8 cellular contexts compared by ENCODE assay signal in the genomic region with DNA sequence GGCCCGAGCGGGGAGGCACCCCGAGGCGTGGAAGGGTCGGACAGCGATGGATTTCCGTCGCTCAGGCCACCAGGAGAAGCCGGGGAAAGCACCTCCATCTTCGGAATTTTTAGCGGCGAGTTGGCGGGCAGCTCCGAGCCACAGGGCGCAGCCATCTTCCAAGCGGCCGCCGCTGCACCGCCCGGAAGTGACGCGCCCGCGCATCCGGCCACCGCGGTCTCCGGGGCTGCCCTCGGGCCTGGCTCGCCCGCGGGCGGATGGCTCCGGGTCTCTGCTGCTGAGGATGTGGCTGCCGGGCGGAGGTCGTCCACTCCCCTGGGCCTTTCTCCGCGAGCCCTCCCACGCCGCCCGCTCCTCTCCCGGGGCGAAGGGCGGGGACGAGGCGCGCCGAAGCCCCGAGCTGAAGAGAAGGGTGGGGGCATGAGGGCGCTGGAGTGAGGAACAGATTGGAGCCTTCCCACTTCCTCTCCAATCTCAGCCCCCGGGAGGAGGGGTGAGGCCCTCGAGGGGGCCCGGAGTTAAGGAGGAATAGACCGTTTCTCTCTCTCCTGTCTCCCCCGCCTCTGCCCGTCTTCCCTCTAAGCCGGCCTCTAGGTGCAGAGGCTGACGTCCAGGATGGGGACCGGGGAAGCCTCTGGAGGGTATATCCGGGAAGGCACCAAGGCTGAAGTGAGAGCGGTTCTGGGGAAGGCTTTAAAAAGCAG. TPM values are rescaled to one million over a fixed set of nuclear protein-coding genes. Genes with fewer than 3 reads are reported as not detected.
DNase-seq lines count a peak whose midpoint lies in the region; ATAC-seq, FAIRE-seq and TF ChIP-seq lines count a peak whose summit lies in the region.

A gene (minus strand): TSS at position 181 of the 704 bp plus-strand sequence. CDS start 26 bp downstream, at position 155.

- DNase-seq in DMS114 treated with DMSO at 0.1 percent for 48 hours (lab: John Stamatoyannopoulos, UW; ENCODE audit: unreplicated experiment) (peak; percentile 31), RCC 7860 (ENCODE audit: low spot score) (peak; percentile 37), fibroblast of peridontal ligament (ENCODE audit: extremely low read depth) (peak; percentile 76), natural killer cell (peak; percentile 87)
- DNase-seq in activated T-helper 2 cell treated with anti-CD3 and anti-CD28 coated beads, Interferon-gamma antibody, Interleukin-2, Interleukin-4, amounts not matched to agents 10 μg/mL and 5 μg/mL and 100 μg/mL, durations not matched to agents 14 hours and 24 hours and 36 hours (ENCODE audit: low spot score), result peak; percentile 76
- DNase-seq in stimulated activated naive CD4-positive, alpha-beta T cell treated with Interleukin-2 at 50 U/mL for 16 hours (lab: John Stamatoyannopoulos, UW), result peak; percentile 73

- H3K36me3 ChIP-seq in HUES64 (ENCODE audit: insufficient read depth, low read length), result no peaks in the 10 kb centered on the region

- no peaks in the 10 kb centered on the region for H3K9me3 ChIP-seq in HUES64 (ENCODE audit: insufficient read depth, low read depth, low read length)

- peak within 1 kb of the TSS; percentile 68 for H3K4me3 ChIP-seq in HUES64 (ENCODE audit: low read length)

- peaks cover 11% of the 10 kb centered on the region for H3K27me3 Mint-ChIP-seq in activated T-helper 2 cell treated with anti-CD3 and anti-CD28 coated beads, Interferon-gamma antibody, Interleukin-2, Interleukin-4, amounts not matched to agents 10 μg/mL and 5 μg/mL and 100 μg/mL, durations not matched to agents 14 hours and 24 hours and 36 hours (ENCODE audit: low read depth)
- no peaks in the 10 kb centered on the region for H3K27me3 Mint-ChIP-seq in natural killer cell (ENCODE audit: low read depth in 2 of 2)

- no peaks in the 10 kb centered on the region for H3K9me3 Mint-ChIP-seq in activated T-helper 2 cell treated with anti-CD3 and anti-CD28 coated beads, Interferon-gamma antibody, Interleukin-2, Interleukin-4, amounts not matched to agents 10 μg/mL and 5 μg/mL and 100 μg/mL, durations not matched to agents 14 hours and 24 hours and 36 hours
- H3K9me3 Mint-ChIP-seq in natural killer cell, result no peaks in the 10 kb centered on the region

- peak; percentile 84 for ATAC-seq in GM21447 (IDR thresholded peaks at IDR 0.05; ENCODE audit: unreplicated experiment)
- ATAC-seq in natural killer cell, result peak; percentile 85 to 95 (median 92)

- FAIRE-seq in RCC 7860 (lab: Jason Lieb, UNC), result no peak

- H3K4me1 ChIP-seq in HUES64 (ENCODE audit: insufficient read depth, low read length), result peaks cover 25% of the 10 kb centered on the region

- H3K27me3 ChIP-seq in HUES64 (ENCODE audit: insufficient read depth, low read length), result no peaks in the 10 kb centered on the region

- H3K36me3 Mint-ChIP-seq in activated T-helper 2 cell treated with anti-CD3 and anti-CD28 coated beads, Interferon-gamma antibody, Interleukin-2, Interleukin-4, amounts not matched to agents 10 μg/mL and 5 μg/mL and 100 μg/mL, durations not matched to agents 14 hours and 24 hours and 36 hours (ENCODE audit: low read depth), result peaks cover 8% of the 10 kb centered on the region
- H3K36me3 Mint-ChIP-seq in natural killer cell, result no peaks in the 10 kb centered on the region

- intact Hi-C loops in activated T-helper 2 cell treated with anti-CD3 and anti-CD28 coated beads, Interferon-gamma antibody, Interleukin-2, Interleukin-4, amounts not matched to agents 10 μg/mL and 5 μg/mL and 100 μg/mL, durations not matched to agents 14 hours and 24 hours and 36 hours (cut with micrococcal nuclease), result loop anchor here (1.0 to 5.0 kb wide), 5 partner anchors 37 to 178 kb away; a partner anchor contains a TSS
- intact Hi-C loops in natural killer cell (cut with micrococcal nuclease), result no loop called here

- H3K4me3 Mint-ChIP-seq in activated T-helper 2 cell treated with anti-CD3 and anti-CD28 coated beads, Interferon-gamma antibody, Interleukin-2, Interleukin-4, amounts not matched to agents 10 μg/mL and 5 μg/mL and 100 μg/mL, durations not matched to agents 14 hours and 24 hours and 36 hours (ENCODE audit: low read depth), result peak within 1 kb of the TSS; percentile 92
- peak within 1 kb of the TSS; percentile 93 for H3K4me3 Mint-ChIP-seq in natural killer cell

- peak within 1 kb of the TSS; percentile 93 for H3K9ac ChIP-seq in HUES64 (ENCODE audit: low read depth, low read length)

- H3K4me1 Mint-ChIP-seq in activated T-helper 2 cell treated with anti-CD3 and anti-CD28 coated beads, Interferon-gamma antibody, Interleukin-2, Interleukin-4, amounts not matched to agents 10 μg/mL and 5 μg/mL and 100 μg/mL, durations not matched to agents 14 hours and 24 hours and 36 hours (ENCODE audit: low read depth), result peaks cover 27% of the 10 kb centered on the region
- peaks cover 16 to 23% of the 10 kb centered on the region in 2 donors for H3K4me1 Mint-ChIP-seq in natural killer cell

- no peak for TF ChIP-seq CTCF in natural killer cell (IDR thresholded peaks at IDR 0.05)

- H3K27ac ChIP-seq in HUES64 (ENCODE audit: low read depth, low read length), result peak within 1 kb of the TSS; percentile 94

- H3K27ac Mint-ChIP-seq in activated T-helper 2 cell treated with anti-CD3 and anti-CD28 coated beads, Interferon-gamma antibody, Interleukin-2, Interleukin-4, amounts not matched to agents 10 μg/mL and 5 μg/mL and 100 μg/mL, durations not matched to agents 14 hours and 24 hours and 36 hours, result peak within 1 kb of the TSS; percentile 80
- peak within 1 kb of the TSS; percentile 88 to 97 for H3K27ac Mint-ChIP-seq in natural killer cell

- WGBS in HUES64, result under 1% methylated on average over 54 of the region's 62 CpGs

RNA-seq across cellular contexts. Expression of the gene that starts here (rescaled TPM):
- polyA plus RNA-seq in HUES64 (2013, experiment 1 of 2), result 11.9 TPM
- polyA plus RNA-seq in HUES64 (2013, experiment 2 of 2), result 8.8 TPM
- 10.5 and 10.8 TPM in 2 replicates for total RNA-seq in activated T-helper 2 cell treated with anti-CD3 and anti-CD28 coated beads, Interferon-gamma antibody, Interleukin-2, Interleukin-4, amounts not matched to agents 10 μg/mL and 5 μg/mL and 100 μg/mL, durations not matched to agents 14 hours and 24 hours and 36 hours
- 10 to 100 TPM; 10.1 to 14.1 (median 13.3) TPM for total RNA-seq in natural killer cell

Comparison
In these comparisons a context has a peak if more than half of its experiments do, and no peak if none do; other contexts are left out.
1. Peak in every context shown above with its lines: DNase-seq, ATAC-seq, H3K4me3 ChIP-seq and H3K27ac ChIP-seq.
2. DNase-seq: peak in every context shown above with its lines; median percentile 87 in natural killer cell; 76 in activated T-helper 2 cell treated with anti-CD3 and anti-CD28 coated beads, Interferon-gamma antibody, Interleukin-2, Interleukin-4, amounts not matched to agents 10 μg/mL and 5 μg/mL and 100 μg/mL, durations not matched to agents 14 hours and 24 hours and 36 hours; 76 in fibroblast of peridontal ligament; 73 in stimulated activated naive CD4-positive, alpha-beta T cell treated with Interleukin-2 at 50 U/mL for 16 hours; 37 in RCC 7860; 31 in DMS114 treated with DMSO at 0.1 percent for 48 hours.